9 cellular contexts compared by ENCODE assay signal in the genomic region with DNA sequence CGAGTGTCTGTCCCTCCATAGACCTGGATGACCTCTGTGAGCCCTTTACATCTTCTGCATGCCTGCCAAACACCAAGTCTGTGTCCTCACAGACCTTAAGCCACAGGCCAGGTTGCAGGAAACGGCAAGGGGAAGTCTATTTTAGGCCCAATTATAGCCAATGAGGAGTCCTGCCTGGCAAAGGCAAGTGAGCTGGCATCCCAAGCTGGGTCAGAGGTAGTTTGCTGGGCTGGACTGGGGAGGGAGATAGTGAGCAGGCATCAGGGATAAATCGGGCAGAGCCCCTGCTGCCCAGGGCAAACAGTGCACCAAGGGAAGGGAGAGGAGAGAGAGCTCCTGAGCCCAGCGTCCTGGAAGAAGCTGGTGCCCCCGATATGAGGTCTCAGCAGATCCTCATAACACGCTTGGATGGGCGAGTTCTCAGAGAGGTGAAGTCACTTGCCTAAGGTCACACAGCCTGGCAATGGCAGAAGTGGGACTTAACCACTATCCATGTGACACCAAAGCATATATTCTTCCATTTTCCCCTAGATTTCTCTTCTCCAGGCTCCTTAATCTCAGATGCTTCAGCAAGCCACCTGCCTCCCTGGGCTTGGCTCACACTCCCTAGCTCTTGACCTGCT. TPM values are rescaled to one million over a fixed set of nuclear protein-coding genes. Genes with fewer than 3 reads are reported as not detected.
DNase-seq lines count a peak whose midpoint lies in the region; ATAC-seq and TF ChIP-seq lines count a peak whose summit lies in the region.
"Had no signal": no experiment of that assay in that cellular context is flagged by ENCODE, and none has a peak within 500 bp of the region (broad histone marks: within the 10 kb centered on the region; RNA-seq: fewer than 3 reads in every experiment).

No MANE protein-coding gene starts in this region.

- H4K20me1 ChIP-seq in DND-41 (ENCODE audit: insufficient read depth, low read length), result peaks cover 5% of the 10 kb centered on the region; the same call in 1 of the 2 replicates

- in situ Hi-C loops in KBM-7 (cut with MboI; ENCODE audit: low pct_unique_long_range_greater_than_20kb, low sequenced_read_pairs), result no loop called here

- H3K27ac ChIP-seq in DND-41 (ENCODE audit: low read length) (no peak overlapping the region), upper lobe of left lung (no peak overlapping the region)

- TF ChIP-seq EP300 in upper lobe of left lung (IDR thresholded peaks at IDR 0.05), result no peak

- intact Hi-C loops in activated B cell treated with CpG ODN at 0.5 μM for 24 hours (cut with micrococcal nuclease), result no loop called here

- H3K36me3 ChIP-seq in DND-41 (ENCODE audit: insufficient read depth, low read length), result no peaks in the 10 kb centered on the region; the same call in 1 of the 2 replicates
- H3K36me3 ChIP-seq in kidney epithelial cell (ENCODE audit: control insufficient read depth, insufficient read depth, low read length), result peaks cover 1% of the 10 kb centered on the region
- H3K36me3 ChIP-seq in upper lobe of left lung, result peaks cover 0 to 14% (median 6%) of the 10 kb centered on the region in 4 donors

- H3K4me3 Mint-ChIP-seq in activated B cell treated with CpG ODN at 0.5 μM for 24 hours, result peak overlapping the region; percentile 8
- H3K4me3 Mint-ChIP-seq: effector memory CD8-positive, alpha-beta T cell had no signal

- POLR2A ChIA-PET in activated B cell treated with CpG ODN at 0.5 μM for 24 hours (lab: Charles Lee), result interaction anchor here (1.6 to 7.2 kb wide), 2 partner anchors 14 to 20 kb away, joined by 6 to 91 read pairs; no protein-coding TSS in a partner anchor

- no peak overlapping the region for H3K4me2 ChIP-seq in DND-41 (ENCODE audit: insufficient read depth, low read length)

- no peak overlapping the region for H3K9ac ChIP-seq in DND-41 (ENCODE audit: low read depth, low read length)

- no peaks in the 10 kb centered on the region for H3K27me3 Mint-ChIP-seq in activated B cell treated with CpG ODN at 0.5 μM for 24 hours
- H3K27me3 Mint-ChIP-seq: effector memory CD8-positive, alpha-beta T cell had no signal

- TF ChIP-seq POLR2A in upper lobe of left lung (IDR thresholded peaks at IDR 0.05), result no peak

- H3K27me3 ChIP-seq in DND-41 (ENCODE audit: insufficient read depth, low read length, poor library complexity) (no peaks in the 10 kb centered on the region), kidney epithelial cell (ENCODE audit: control insufficient read depth, insufficient read depth, low read length) (no peaks in the 10 kb centered on the region), upper lobe of left lung (no peaks in the 10 kb centered on the region)

- 64 to 69% methylated on average over 5 to 7 of the region's 7 CpGs for WGBS in upper lobe of left lung, 2 donors

- CTCF ChIA-PET in activated B cell treated with CpG ODN at 0.5 μM for 24 hours (lab: Charles Lee), result interaction anchor here (1.0 to 3.8 kb wide), 5 partner anchors 12 to 21 kb away, joined by 3 to 24 read pairs (median 6); no protein-coding TSS in a partner anchor

- no peak overlapping the region for H3K4me3 ChIP-seq in DND-41 (ENCODE audit: low read depth in 1 of 2, low read length in 2 of 2)
- H3K4me3 ChIP-seq in kidney epithelial cell (ENCODE audit: low read depth, low read length), result no peak overlapping the region
- H3K4me3 ChIP-seq in upper lobe of left lung, result no peak overlapping the region

- peak overlapping the region; percentile 69 for H3K27ac Mint-ChIP-seq in activated B cell treated with CpG ODN at 0.5 μM for 24 hours
- H3K27ac Mint-ChIP-seq: effector memory CD8-positive, alpha-beta T cell had no signal

- H3K4me1 Mint-ChIP-seq in activated B cell treated with CpG ODN at 0.5 μM for 24 hours, result peaks cover 51% of the 10 kb centered on the region

- peaks cover 13% of the 10 kb centered on the region for H3K79me2 ChIP-seq in DND-41 (ENCODE audit: insufficient read depth, low read length)

- H3K9me3 ChIP-seq in DND-41 (ENCODE audit: insufficient read depth, low read length, severe bottlenecking) (no peaks in the 10 kb centered on the region), upper lobe of left lung (no peaks in the 10 kb centered on the region)

- H3K4me1 ChIP-seq in DND-41 (ENCODE audit: insufficient read depth, low read length), result peaks cover 15% of the 10 kb centered on the region
- peaks cover 4 to 22% (median 9%) of the 10 kb centered on the region in 4 donors for H3K4me1 ChIP-seq in upper lobe of left lung

- no peaks in the 10 kb centered on the region for H3K9me3 Mint-ChIP-seq in activated B cell treated with CpG ODN at 0.5 μM for 24 hours
- H3K9me3 Mint-ChIP-seq: effector memory CD8-positive, alpha-beta T cell had no signal

- ATAC-seq in DND-41 (ENCODE audit: insufficient read depth, low read depth), result no peak
- ATAC-seq in activated B cell treated with CpG ODN at 0.5 μM for 24 hours (ENCODE audit: low read depth), result no peak
- no peak for ATAC-seq in GM18909 (IDR thresholded peaks at IDR 0.05; ENCODE audit: poor library complexity, unreplicated experiment)
- ATAC-seq in upper lobe of left lung (ENCODE audit: low FRiP score in 2 of 2), result no peak
- ATAC-seq in HG02938 (IDR thresholded peaks at IDR 0.05; ENCODE audit: unreplicated experiment), result no peak
- ATAC-seq in GM18867 (IDR thresholded peaks at IDR 0.05; ENCODE audit: unreplicated experiment), result no peak
- ATAC-seq: effector memory CD8-positive, alpha-beta T cell had no signal

- no peak for DNase-seq in DND-41
- peak; percentile 66 for DNase-seq in KBM-7
- DNase-seq in activated B cell treated with CpG ODN at 0.5 μM for 24 hours, result no peak
- no peak for DNase-seq in kidney epithelial cell (ENCODE audit: low read depth)
- no peak for DNase-seq in upper lobe of left lung
- DNase-seq: effector memory CD8-positive, alpha-beta T cell had no signal

- peaks cover 7% of the 10 kb centered on the region for H3K36me3 Mint-ChIP-seq in activated B cell treated with CpG ODN at 0.5 μM for 24 hours (ENCODE audit: low read depth)

- TF ChIP-seq CTCF in DND-41 (IDR thresholded peaks at IDR 0.05; ENCODE audit: borderline replicate concordance, extremely low read depth, low read length, poor library complexity, severe bottlenecking) (peak; percentile 18), activated B cell treated with CpG ODN at 0.5 μM for 24 hours (IDR thresholded peaks at IDR 0.05) (no peak), kidney epithelial cell (IDR thresholded peaks at IDR 0.05; ENCODE audit: insufficient read depth, low read length, poor library complexity, severe bottlenecking) (peak; percentile 48), upper lobe of left lung (IDR thresholded peaks at IDR 0.05) (peak in 2 of 6 experiments; percentile 17 to 19)

- no peak overlapping the region for H2AFZ ChIP-seq in DND-41 (ENCODE audit: low read depth, low read length)

RNA-seq across cellular contexts. Expression of gene RELT, which starts 3.7 kb away (rescaled TPM):
- 81.8 and 90.1 TPM in 2 replicates for total RNA-seq in activated B cell treated with CpG ODN at 0.5 μM for 24 hours
- total RNA-seq in kidney epithelial cell, result 7.5 and 8.0 TPM in 2 replicates
- total RNA-seq in upper lobe of left lung, result 10 to 100 TPM in 5 of 6 donors, 1 to 10 TPM in 1; 4.9 to 27.0 (median 19.2) TPM
